21 cellular contexts compared by ENCODE assay signal in the genomic region with DNA sequence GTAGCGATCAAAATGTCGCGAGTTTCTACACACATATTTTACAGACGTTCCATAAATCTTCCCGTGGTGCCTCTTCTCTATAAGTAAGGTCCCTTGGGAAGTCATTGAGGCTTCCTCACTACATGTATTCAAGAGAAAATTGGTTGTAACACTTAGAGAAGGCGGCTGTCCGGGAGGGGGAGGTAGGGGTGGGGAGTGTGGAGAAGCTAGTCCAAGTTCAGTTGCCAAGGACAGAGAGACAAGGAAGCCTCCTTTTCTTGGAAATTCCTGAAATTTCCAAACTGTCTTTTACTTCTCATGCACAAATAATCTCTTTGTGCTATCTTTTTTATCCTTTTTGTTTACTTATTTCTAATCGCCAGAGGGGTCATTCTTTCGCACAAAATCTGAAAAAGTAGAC. TPM values are rescaled to one million over a fixed set of nuclear protein-coding genes. Genes with fewer than 3 reads are reported as not detected.
A peak's percentile ranks its signal among the peaks of the same experiment; 100 is the strongest.
DNase-seq lines count a peak whose midpoint lies in the region; ATAC-seq and TF ChIP-seq lines count a peak whose summit lies in the region.
"Had no signal": no experiment of that assay in that cellular context is flagged by ENCODE, and none has a peak within 500 bp of the region (broad histone marks: within the 10 kb centered on the region; RNA-seq: fewer than 3 reads in every experiment).

No MANE protein-coding gene starts in this region.

- no peak overlapping the region for H3K4me3 ChIP-seq in uterus
- H3K4me3 ChIP-seq: gastroesophageal sphincter, PC-9, thyroid gland had no signal

- H3K4me1 ChIP-seq in uterus, result peaks cover 0 to 4% of the 10 kb centered on the region in 2 donors

- H3K4me3 Mint-ChIP-seq in glutamatergic neuron (ENCODE audit: unreplicated experiment), result no peak overlapping the region
- H3K4me3 Mint-ChIP-seq: H9 had no signal

- H3K27ac Mint-ChIP-seq in glutamatergic neuron (ENCODE audit: unreplicated experiment), result peak overlapping the region; percentile 86
- H3K27ac Mint-ChIP-seq: H9 had no signal

- DNase-seq in DMS 273 (lab: John Stamatoyannopoulos, UW; ENCODE audit: unreplicated experiment) (peak; percentile 13), DMS 273 treated with DMSO at 0.1 percent for 48 hours (lab: John Stamatoyannopoulos, UW) (no peak), RPMI7951 (ENCODE audit: low read depth) (peak; percentile 53), glutamatergic neuron (peak; percentile 27), uterus (peak; percentile 55 to 57), NCI-H2196 (lab: John Stamatoyannopoulos, UW; ENCODE audit: unreplicated experiment) (no peak)
- DNase-seq: amniotic stem cell; DMS79 treated with DMSO at 0.1 percent for 48 hours; effector CD8-positive, alpha-beta T cell; H9; left ventricle myocardium inferior; NCI-H1417 treated with DMSO at 0.1 percent for 48 hours; NCI-H526; PC-9; T1000; thyroid gland had no signal

- peak overlapping the region in 1 of 2 donors; percentile 49 for H3K27ac ChIP-seq in uterus
- H3K27ac ChIP-seq: 22Rv1, gastroesophageal sphincter, left ventricle myocardium inferior, PC-9, thyroid gland had no signal

- no peaks in the 10 kb centered on the region for H3K36me3 ChIP-seq in uterus
- H3K36me3 ChIP-seq: gastroesophageal sphincter, left ventricle myocardium inferior, thyroid gland had no signal

- ATAC-seq in GM19351 (IDR thresholded peaks at IDR 0.05; ENCODE audit: unreplicated experiment) (no peak), HG03039 (IDR thresholded peaks at IDR 0.05; ENCODE audit: unreplicated experiment) (no peak)

- peaks cover 10% of the 10 kb centered on the region for H3K4me1 Mint-ChIP-seq in glutamatergic neuron (ENCODE audit: low read depth, unreplicated experiment)

- intact Hi-C loops in uterus (cut with DNase I; ENCODE audit: low total_unique reads), result no loop called here

- H3K27me3 ChIP-seq in uterus, result no peaks in the 10 kb centered on the region
- H3K27me3 ChIP-seq: thyroid gland had no signal

- no peak for TF ChIP-seq CTCF in glutamatergic neuron (IDR thresholded peaks at IDR 0.05; ENCODE audit: partially characterized antibody, unreplicated experiment)
- TF ChIP-seq CTCF in uterus (IDR thresholded peaks at IDR 0.05), result no peak

- H3K9me3 ChIP-seq in uterus, result no peaks in the 10 kb centered on the region
- H3K9me3 ChIP-seq: gastroesophageal sphincter, left ventricle myocardium inferior, SK-N-SH, thyroid gland had no signal

- H3K27me3 Mint-ChIP-seq in glutamatergic neuron (ENCODE audit: unreplicated experiment), result peaks cover 2% of the 10 kb centered on the region

- no peak for TF ChIP-seq POLR2A in uterus (IDR thresholded peaks at IDR 0.05)

- peaks cover 7% of the 10 kb centered on the region for H3K9me3 Mint-ChIP-seq in glutamatergic neuron (ENCODE audit: unreplicated experiment)

- H3K36me3 Mint-ChIP-seq in glutamatergic neuron (ENCODE audit: unreplicated experiment), result no peaks in the 10 kb centered on the region

RNA-seq across cellular contexts. Expression of gene MAP1LC3B2, which starts 45.0 kb away (rescaled TPM):
- 0.48 TPM in 1 of 2 replicates, not detected in the other for total RNA-seq in RPMI7951 (2014; rRNA removed; shearing (Covaris generic))
- total RNA-seq in glutamatergic neuron (ENCODE audit: unreplicated experiment), result 4.4 TPM
- 1 to 10 TPM in 2 of 4 donors, not detected in 2; 1.8 to 3.6 TPM for total RNA-seq in uterus

Comparison
In these comparisons a context has a peak if more than half of its experiments do, and no peak if none do; other contexts are left out.
1. DNase-seq: peak in DMS 273 (single experiment), RPMI7951 (single experiment), glutamatergic neuron (single experiment) and uterus (2 of 2); none in DMS 273 treated with DMSO at 0.1 percent for 48 hours (single experiment) and NCI-H2196 (single experiment).